In the genomic region with DNA sequence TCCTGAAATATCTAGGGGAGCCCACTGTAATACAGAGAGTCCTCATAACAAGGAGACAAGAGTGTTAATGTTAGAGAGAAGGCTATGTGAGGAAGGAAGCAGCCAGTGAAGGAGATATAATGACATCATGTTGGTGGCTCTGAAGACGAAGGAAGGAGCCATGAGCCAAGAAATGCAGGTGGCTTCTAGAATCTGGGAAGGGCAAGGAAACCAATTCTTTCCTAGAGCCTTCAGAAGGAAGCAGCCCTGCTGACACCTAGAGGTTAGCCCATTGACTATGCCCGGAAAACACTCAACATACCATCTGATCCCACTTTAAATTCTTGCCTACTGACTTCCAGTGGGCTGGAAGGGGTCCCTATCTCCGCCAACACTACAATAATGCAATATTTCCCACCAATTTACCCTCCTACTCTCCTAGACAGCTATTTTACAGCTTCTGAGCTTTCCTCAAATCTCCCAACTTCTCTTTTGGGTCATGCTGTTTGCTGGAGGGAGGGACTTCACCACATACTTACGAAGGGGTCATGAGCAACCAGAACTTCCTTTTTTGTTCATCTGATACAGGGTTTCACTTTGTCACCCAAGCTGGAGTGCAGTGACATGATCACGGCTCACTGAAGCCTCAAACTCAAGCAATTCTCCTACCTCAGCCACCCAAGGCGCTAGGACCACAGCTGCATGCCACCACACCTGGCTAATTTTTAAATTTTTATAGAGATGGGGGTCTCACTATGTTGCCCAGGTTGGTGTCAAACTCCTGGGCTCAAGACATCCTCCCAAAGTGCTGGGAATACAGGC, we compare ENCODE assay signal across 1 cellular context.
A peak's percentile ranks its signal among the peaks of the same experiment; 100 is the strongest.
TF ChIP-seq lines count a peak whose summit lies in the region.

No MANE protein-coding gene starts in this region.

TF ChIP-seq in K562, 482 proteins besides CTCF, POLR2A, EP300 and RAD21 (continued from another document and continues in another):
- TF ChIP-seq, protein P1, sequence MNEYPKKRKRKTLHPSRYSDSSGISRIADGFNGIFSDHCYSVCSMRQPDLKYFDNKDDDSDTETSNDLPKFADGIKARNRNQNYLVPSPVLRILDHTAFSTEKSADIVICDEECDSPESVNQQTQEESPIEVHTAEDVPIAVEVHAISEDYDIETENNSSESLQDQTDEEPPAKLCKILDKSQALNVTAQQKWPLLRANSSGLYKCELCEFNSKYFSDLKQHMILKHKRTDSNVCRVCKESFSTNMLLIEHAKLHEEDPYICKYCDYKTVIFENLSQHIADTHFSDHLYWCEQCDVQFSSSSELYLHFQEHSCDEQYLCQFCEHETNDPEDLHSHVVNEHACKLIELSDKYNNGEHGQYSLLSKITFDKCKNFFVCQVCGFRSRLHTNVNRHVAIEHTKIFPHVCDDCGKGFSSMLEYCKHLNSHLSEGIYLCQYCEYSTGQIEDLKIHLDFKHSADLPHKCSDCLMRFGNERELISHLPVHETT (CRISPR knock-in tag; conservative IDR thresholded peaks at IDR 0.05 in 1 of 2, IDR thresholded peaks at IDR 0.05 in 1 of 2): 0 out of 4 replicates have a peak, but pooled peaks of 1 of the 2 experiments have one; percentile 44
- TF ChIP-seq ATF7 (IDR thresholded peaks at IDR 0.05): peak; percentile 42
- no peak for TF ChIP-seq ZNF124 (CRISPR knock-in tag; IDR thresholded peaks at IDR 0.05)
- TF ChIP-seq NCOA4 (IDR thresholded peaks at IDR 0.05; ENCODE audit: partially characterized antibody): no peak
- TF ChIP-seq, protein P2, sequence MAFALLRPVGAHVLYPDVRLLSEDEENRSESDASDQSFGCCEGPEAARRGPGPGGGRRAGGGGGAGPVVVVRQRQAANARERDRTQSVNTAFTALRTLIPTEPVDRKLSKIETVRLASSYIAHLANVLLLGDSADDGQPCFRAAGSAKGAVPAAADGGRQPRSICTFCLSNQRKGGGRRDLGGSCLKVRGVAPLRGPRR (CRISPR knock-in tag; IDR thresholded peaks at IDR 0.05): no peak
- TF ChIP-seq, protein P3, sequence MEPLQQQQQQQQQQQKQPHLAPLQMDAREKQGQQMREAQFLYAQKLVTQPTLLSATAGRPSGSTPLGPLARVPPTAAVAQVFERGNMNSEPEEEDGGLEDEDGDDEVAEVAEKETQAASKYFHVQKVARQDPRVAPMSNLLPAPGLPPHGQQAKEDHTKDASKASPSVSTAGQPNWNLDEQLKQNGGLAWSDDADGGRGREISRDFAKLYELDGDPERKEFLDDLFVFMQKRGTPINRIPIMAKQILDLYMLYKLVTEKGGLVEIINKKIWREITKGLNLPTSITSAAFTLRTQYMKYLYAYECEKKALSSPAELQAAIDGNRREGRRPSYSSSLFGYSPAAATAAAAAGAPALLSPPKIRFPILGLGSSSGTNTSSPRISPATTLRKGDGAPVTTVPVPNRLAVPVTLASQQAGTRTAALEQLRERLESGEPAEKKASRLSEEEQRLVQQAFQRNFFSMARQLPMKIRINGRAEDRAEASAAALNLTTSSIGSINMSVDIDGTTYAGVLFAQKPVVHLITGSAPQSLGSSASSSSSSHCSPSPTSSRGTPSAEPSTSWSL (CRISPR knock-in tag; IDR thresholded peaks at IDR 0.05; ENCODE audit: borderline replicate concordance): no peak
- TF ChIP-seq, protein P4, sequence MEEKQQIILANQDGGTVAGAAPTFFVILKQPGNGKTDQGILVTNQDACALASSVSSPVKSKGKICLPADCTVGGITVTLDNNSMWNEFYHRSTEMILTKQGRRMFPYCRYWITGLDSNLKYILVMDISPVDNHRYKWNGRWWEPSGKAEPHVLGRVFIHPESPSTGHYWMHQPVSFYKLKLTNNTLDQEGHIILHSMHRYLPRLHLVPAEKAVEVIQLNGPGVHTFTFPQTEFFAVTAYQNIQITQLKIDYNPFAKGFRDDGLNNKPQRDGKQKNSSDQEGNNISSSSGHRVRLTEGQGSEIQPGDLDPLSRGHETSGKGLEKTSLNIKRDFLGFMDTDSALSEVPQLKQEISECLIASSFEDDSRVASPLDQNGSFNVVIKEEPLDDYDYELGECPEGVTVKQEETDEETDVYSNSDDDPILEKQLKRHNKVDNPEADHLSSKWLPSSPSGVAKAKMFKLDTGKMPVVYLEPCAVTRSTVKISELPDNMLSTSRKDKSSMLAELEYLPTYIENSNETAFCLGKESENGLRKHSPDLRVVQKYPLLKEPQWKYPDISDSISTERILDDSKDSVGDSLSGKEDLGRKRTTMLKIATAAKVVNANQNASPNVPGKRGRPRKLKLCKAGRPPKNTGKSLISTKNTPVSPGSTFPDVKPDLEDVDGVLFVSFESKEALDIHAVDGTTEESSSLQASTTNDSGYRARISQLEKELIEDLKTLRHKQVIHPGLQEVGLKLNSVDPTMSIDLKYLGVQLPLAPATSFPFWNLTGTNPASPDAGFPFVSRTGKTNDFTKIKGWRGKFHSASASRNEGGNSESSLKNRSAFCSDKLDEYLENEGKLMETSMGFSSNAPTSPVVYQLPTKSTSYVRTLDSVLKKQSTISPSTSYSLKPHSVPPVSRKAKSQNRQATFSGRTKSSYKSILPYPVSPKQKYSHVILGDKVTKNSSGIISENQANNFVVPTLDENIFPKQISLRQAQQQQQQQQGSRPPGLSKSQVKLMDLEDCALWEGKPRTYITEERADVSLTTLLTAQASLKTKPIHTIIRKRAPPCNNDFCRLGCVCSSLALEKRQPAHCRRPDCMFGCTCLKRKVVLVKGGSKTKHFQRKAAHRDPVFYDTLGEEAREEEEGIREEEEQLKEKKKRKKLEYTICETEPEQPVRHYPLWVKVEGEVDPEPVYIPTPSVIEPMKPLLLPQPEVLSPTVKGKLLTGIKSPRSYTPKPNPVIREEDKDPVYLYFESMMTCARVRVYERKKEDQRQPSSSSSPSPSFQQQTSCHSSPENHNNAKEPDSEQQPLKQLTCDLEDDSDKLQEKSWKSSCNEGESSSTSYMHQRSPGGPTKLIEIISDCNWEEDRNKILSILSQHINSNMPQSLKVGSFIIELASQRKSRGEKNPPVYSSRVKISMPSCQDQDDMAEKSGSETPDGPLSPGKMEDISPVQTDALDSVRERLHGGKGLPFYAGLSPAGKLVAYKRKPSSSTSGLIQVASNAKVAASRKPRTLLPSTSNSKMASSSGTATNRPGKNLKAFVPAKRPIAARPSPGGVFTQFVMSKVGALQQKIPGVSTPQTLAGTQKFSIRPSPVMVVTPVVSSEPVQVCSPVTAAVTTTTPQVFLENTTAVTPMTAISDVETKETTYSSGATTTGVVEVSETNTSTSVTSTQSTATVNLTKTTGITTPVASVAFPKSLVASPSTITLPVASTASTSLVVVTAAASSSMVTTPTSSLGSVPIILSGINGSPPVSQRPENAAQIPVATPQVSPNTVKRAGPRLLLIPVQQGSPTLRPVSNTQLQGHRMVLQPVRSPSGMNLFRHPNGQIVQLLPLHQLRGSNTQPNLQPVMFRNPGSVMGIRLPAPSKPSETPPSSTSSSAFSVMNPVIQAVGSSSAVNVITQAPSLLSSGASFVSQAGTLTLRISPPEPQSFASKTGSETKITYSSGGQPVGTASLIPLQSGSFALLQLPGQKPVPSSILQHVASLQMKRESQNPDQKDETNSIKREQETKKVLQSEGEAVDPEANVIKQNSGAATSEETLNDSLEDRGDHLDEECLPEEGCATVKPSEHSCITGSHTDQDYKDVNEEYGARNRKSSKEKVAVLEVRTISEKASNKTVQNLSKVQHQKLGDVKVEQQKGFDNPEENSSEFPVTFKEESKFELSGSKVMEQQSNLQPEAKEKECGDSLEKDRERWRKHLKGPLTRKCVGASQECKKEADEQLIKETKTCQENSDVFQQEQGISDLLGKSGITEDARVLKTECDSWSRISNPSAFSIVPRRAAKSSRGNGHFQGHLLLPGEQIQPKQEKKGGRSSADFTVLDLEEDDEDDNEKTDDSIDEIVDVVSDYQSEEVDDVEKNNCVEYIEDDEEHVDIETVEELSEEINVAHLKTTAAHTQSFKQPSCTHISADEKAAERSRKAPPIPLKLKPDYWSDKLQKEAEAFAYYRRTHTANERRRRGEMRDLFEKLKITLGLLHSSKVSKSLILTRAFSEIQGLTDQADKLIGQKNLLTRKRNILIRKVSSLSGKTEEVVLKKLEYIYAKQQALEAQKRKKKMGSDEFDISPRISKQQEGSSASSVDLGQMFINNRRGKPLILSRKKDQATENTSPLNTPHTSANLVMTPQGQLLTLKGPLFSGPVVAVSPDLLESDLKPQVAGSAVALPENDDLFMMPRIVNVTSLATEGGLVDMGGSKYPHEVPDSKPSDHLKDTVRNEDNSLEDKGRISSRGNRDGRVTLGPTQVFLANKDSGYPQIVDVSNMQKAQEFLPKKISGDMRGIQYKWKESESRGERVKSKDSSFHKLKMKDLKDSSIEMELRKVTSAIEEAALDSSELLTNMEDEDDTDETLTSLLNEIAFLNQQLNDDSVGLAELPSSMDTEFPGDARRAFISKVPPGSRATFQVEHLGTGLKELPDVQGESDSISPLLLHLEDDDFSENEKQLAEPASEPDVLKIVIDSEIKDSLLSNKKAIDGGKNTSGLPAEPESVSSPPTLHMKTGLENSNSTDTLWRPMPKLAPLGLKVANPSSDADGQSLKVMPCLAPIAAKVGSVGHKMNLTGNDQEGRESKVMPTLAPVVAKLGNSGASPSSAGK (IDR thresholded peaks at IDR 0.05): no peak
- TF ChIP-seq SRSF3 (IDR thresholded peaks at IDR 0.05; ENCODE audit: insufficient read depth, low read length): no peak
- peak; percentile 60; the same call in 1 of the 2 replicates for TF ChIP-seq L3MBTL2 (IDR thresholded peaks at IDR 0.05)
- TF ChIP-seq ZNF766 (CRISPR knock-in tag; conservative IDR thresholded peaks at IDR 0.05): peak; percentile 60
- TF ChIP-seq, protein P5, sequence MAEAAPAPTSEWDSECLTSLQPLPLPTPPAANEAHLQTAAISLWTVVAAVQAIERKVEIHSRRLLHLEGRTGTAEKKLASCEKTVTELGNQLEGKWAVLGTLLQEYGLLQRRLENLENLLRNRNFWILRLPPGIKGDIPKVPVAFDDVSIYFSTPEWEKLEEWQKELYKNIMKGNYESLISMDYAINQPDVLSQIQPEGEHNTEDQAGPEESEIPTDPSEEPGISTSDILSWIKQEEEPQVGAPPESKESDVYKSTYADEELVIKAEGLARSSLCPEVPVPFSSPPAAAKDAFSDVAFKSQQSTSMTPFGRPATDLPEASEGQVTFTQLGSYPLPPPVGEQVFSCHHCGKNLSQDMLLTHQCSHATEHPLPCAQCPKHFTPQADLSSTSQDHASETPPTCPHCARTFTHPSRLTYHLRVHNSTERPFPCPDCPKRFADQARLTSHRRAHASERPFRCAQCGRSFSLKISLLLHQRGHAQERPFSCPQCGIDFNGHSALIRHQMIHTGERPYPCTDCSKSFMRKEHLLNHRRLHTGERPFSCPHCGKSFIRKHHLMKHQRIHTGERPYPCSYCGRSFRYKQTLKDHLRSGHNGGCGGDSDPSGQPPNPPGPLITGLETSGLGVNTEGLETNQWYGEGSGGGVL (CRISPR knock-in tag; IDR thresholded peaks at IDR 0.05): no peak
- TF ChIP-seq BRF1 (IDR thresholded peaks at IDR 0.05; ENCODE audit: borderline replicate concordance, extremely low read depth, insufficient read length): no peak
- no peak for TF ChIP-seq RCOR1 (IDR thresholded peaks at IDR 0.05; ENCODE audit: borderline replicate concordance in 1 of 2, low read depth in 2 of 2, low read length in 2 of 2)
- TF ChIP-seq, protein P6, sequence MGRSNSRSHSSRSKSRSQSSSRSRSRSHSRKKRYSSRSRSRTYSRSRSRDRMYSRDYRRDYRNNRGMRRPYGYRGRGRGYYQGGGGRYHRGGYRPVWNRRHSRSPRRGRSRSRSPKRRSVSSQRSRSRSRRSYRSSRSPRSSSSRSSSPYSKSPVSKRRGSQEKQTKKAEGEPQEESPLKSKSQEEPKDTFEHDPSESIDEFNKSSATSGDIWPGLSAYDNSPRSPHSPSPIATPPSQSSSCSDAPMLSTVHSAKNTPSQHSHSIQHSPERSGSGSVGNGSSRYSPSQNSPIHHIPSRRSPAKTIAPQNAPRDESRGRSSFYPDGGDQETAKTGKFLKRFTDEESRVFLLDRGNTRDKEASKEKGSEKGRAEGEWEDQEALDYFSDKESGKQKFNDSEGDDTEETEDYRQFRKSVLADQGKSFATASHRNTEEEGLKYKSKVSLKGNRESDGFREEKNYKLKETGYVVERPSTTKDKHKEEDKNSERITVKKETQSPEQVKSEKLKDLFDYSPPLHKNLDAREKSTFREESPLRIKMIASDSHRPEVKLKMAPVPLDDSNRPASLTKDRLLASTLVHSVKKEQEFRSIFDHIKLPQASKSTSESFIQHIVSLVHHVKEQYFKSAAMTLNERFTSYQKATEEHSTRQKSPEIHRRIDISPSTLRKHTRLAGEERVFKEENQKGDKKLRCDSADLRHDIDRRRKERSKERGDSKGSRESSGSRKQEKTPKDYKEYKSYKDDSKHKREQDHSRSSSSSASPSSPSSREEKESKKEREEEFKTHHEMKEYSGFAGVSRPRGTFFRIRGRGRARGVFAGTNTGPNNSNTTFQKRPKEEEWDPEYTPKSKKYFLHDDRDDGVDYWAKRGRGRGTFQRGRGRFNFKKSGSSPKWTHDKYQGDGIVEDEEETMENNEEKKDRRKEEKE (IDR thresholded peaks at IDR 0.05; ENCODE audit: borderline replicate concordance in 1 of 2, control insufficient read depth in 1 of 2, low read depth in 2 of 2, low read length in 1 of 2): no peak
- no peak for TF ChIP-seq ZC3H11A (IDR thresholded peaks at IDR 0.05; ENCODE audit: low read depth, low read length)
- no peak for TF ChIP-seq PRPF4 (IDR thresholded peaks at IDR 0.05; ENCODE audit: insufficient read depth, low read depth, low read length, poor library complexity, severe bottlenecking)
- TF ChIP-seq HMGN3 (IDR thresholded peaks at IDR 0.05; ENCODE audit: borderline replicate concordance, extremely low read depth, insufficient read length, low read depth, low read length): no peak
- TF ChIP-seq, protein P7, sequence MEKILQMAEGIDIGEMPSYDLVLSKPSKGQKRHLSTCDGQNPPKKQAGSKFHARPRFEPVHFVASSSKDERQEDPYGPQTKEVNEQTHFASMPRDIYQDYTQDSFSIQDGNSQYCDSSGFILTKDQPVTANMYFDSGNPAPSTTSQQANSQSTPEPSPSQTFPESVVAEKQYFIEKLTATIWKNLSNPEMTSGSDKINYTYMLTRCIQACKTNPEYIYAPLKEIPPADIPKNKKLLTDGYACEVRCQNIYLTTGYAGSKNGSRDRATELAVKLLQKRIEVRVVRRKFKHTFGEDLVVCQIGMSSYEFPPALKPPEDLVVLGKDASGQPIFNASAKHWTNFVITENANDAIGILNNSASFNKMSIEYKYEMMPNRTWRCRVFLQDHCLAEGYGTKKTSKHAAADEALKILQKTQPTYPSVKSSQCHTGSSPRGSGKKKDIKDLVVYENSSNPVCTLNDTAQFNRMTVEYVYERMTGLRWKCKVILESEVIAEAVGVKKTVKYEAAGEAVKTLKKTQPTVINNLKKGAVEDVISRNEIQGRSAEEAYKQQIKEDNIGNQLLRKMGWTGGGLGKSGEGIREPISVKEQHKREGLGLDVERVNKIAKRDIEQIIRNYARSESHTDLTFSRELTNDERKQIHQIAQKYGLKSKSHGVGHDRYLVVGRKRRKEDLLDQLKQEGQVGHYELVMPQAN (IDR thresholded peaks at IDR 0.05; ENCODE audit: borderline replicate concordance): no peak
- no peak for TF ChIP-seq KLF13 (tag; IDR thresholded peaks at IDR 0.05; ENCODE audit: borderline replicate concordance, low read depth)
- no peak for TF ChIP-seq NELFE (IDR thresholded peaks at IDR 0.05; ENCODE audit: insufficient read depth, insufficient read length)
- TF ChIP-seq, protein P8, sequence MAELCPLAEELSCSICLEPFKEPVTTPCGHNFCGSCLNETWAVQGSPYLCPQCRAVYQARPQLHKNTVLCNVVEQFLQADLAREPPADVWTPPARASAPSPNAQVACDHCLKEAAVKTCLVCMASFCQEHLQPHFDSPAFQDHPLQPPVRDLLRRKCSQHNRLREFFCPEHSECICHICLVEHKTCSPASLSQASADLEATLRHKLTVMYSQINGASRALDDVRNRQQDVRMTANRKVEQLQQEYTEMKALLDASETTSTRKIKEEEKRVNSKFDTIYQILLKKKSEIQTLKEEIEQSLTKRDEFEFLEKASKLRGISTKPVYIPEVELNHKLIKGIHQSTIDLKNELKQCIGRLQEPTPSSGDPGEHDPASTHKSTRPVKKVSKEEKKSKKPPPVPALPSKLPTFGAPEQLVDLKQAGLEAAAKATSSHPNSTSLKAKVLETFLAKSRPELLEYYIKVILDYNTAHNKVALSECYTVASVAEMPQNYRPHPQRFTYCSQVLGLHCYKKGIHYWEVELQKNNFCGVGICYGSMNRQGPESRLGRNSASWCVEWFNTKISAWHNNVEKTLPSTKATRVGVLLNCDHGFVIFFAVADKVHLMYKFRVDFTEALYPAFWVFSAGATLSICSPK (IDR thresholded peaks at IDR 0.05; ENCODE audit: borderline replicate concordance): no peak
- no peak for TF ChIP-seq HMG20A (CRISPR knock-in tag; conservative IDR thresholded peaks at IDR 0.05)
- no peak for TF ChIP-seq RBM17 (IDR thresholded peaks at IDR 0.05; ENCODE audit: borderline replicate concordance, low read depth, low read length)
